In the genomic region with DNA sequence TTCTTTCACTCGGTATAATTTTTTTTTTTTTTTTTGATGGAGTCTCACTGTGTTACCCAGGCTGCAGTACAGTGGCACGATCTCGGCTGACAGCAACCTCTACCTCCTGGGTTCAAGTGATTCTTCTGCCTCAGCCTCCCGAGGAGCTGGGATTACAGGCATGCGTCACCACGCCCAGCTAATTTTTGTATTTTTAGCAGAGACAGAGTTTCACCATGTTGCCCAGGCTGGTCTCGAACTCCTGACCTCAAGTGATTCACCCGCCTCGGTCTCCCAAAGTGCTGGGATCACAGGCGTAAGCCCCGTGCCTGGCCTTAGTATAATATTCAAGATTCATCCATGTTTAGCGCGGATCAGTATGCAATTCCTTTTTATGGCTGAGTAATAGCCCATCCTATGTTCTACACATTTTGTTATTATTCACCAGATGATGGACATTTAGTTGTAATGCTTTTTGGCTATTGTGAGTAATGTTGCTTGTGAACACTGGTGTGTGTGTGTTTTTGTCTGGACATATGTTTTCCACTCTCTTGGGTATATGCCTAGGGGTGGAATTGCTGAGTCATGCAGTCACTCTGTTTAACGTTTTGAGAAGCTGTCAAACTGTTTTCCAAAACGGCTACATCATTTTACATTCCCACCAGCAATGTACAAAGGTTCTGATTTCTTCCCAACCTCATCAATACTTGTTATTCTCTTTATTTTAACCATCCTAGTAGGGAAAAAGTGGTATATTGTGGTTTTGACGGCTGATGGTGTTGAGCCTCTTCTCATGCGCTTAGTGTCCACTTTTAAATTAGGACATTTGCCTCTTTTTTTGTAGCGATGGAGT, we compare ENCODE assay signal across 1 cellular context.
TF ChIP-seq lines count a peak whose summit lies in the region.

No MANE protein-coding gene starts in this region.

TF ChIP-seq in K562, 482 proteins besides CTCF, POLR2A, EP300 and RAD21 (continued from another document and continues in another):
- TF ChIP-seq, protein P1, sequence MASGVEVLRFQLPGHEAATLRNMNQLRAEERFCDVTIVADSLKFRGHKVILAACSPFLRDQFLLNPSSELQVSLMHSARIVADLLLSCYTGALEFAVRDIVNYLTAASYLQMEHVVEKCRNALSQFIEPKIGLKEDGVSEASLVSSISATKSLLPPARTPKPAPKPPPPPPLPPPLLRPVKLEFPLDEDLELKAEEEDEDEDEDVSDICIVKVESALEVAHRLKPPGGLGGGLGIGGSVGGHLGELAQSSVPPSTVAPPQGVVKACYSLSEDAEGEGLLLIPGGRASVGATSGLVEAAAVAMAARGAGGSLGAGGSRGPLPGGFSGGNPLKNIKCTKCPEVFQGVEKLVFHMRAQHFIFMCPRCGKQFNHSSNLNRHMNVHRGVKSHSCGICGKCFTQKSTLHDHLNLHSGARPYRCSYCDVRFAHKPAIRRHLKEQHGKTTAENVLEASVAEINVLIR (CRISPR knock-in tag; IDR thresholded peaks at IDR 0.05), result no peak
- no peak; a peak in 2 of 4 replicates for TF ChIP-seq KDM1A (IDR thresholded peaks at IDR 0.05)
- no peak for TF ChIP-seq ZFX (CRISPR knock-in tag; IDR thresholded peaks at IDR 0.05)
- 0 out of 2 replicates have a peak, but pooled peaks have one; percentile 52 for TF ChIP-seq TEAD2 (tag; IDR thresholded peaks at IDR 0.05)
- 0 out of 2 replicates have a peak, but pooled peaks have one; percentile 7 for TF ChIP-seq EP400 (IDR thresholded peaks at IDR 0.05)
- TF ChIP-seq ZKSCAN8 (CRISPR knock-in tag; IDR thresholded peaks at IDR 0.05), result no peak
- no peak for TF ChIP-seq CCNT2 (IDR thresholded peaks at IDR 0.05; ENCODE audit: borderline replicate concordance, extremely low read depth, insufficient read length, low read depth, low read length)
- TF ChIP-seq RBM14 (IDR thresholded peaks at IDR 0.05; ENCODE audit: borderline replicate concordance, insufficient read depth, low read depth, low read length), result no peak
- no peak for TF ChIP-seq ZC3H4 (CRISPR knock-in tag; IDR thresholded peaks at IDR 0.05; ENCODE audit: borderline replicate concordance)
- TF ChIP-seq ZNF3 (CRISPR knock-in tag; IDR thresholded peaks at IDR 0.05), result no peak
- no peak for TF ChIP-seq YBX1 (IDR thresholded peaks at IDR 0.05)
- peak; percentile 28; the same call in 1 of the 2 replicates for TF ChIP-seq MYC (IDR thresholded peaks at IDR 0.05; ENCODE audit: low read depth, low read length)
- TF ChIP-seq MYC (CRISPR knock-in tag; IDR thresholded peaks at IDR 0.05; ENCODE audit: borderline replicate concordance, low read depth), result no peak; the same call in 1 of the 2 replicates
- TF ChIP-seq TEAD1 (CRISPR knock-in tag; IDR thresholded peaks at IDR 0.05), result peak in 1 of 2 experiments; percentile 80; a peak in 2 of 4 replicates
- TF ChIP-seq E2F3 (CRISPR knock-in tag; IDR thresholded peaks at IDR 0.05), result no peak
- TF ChIP-seq, protein P2, sequence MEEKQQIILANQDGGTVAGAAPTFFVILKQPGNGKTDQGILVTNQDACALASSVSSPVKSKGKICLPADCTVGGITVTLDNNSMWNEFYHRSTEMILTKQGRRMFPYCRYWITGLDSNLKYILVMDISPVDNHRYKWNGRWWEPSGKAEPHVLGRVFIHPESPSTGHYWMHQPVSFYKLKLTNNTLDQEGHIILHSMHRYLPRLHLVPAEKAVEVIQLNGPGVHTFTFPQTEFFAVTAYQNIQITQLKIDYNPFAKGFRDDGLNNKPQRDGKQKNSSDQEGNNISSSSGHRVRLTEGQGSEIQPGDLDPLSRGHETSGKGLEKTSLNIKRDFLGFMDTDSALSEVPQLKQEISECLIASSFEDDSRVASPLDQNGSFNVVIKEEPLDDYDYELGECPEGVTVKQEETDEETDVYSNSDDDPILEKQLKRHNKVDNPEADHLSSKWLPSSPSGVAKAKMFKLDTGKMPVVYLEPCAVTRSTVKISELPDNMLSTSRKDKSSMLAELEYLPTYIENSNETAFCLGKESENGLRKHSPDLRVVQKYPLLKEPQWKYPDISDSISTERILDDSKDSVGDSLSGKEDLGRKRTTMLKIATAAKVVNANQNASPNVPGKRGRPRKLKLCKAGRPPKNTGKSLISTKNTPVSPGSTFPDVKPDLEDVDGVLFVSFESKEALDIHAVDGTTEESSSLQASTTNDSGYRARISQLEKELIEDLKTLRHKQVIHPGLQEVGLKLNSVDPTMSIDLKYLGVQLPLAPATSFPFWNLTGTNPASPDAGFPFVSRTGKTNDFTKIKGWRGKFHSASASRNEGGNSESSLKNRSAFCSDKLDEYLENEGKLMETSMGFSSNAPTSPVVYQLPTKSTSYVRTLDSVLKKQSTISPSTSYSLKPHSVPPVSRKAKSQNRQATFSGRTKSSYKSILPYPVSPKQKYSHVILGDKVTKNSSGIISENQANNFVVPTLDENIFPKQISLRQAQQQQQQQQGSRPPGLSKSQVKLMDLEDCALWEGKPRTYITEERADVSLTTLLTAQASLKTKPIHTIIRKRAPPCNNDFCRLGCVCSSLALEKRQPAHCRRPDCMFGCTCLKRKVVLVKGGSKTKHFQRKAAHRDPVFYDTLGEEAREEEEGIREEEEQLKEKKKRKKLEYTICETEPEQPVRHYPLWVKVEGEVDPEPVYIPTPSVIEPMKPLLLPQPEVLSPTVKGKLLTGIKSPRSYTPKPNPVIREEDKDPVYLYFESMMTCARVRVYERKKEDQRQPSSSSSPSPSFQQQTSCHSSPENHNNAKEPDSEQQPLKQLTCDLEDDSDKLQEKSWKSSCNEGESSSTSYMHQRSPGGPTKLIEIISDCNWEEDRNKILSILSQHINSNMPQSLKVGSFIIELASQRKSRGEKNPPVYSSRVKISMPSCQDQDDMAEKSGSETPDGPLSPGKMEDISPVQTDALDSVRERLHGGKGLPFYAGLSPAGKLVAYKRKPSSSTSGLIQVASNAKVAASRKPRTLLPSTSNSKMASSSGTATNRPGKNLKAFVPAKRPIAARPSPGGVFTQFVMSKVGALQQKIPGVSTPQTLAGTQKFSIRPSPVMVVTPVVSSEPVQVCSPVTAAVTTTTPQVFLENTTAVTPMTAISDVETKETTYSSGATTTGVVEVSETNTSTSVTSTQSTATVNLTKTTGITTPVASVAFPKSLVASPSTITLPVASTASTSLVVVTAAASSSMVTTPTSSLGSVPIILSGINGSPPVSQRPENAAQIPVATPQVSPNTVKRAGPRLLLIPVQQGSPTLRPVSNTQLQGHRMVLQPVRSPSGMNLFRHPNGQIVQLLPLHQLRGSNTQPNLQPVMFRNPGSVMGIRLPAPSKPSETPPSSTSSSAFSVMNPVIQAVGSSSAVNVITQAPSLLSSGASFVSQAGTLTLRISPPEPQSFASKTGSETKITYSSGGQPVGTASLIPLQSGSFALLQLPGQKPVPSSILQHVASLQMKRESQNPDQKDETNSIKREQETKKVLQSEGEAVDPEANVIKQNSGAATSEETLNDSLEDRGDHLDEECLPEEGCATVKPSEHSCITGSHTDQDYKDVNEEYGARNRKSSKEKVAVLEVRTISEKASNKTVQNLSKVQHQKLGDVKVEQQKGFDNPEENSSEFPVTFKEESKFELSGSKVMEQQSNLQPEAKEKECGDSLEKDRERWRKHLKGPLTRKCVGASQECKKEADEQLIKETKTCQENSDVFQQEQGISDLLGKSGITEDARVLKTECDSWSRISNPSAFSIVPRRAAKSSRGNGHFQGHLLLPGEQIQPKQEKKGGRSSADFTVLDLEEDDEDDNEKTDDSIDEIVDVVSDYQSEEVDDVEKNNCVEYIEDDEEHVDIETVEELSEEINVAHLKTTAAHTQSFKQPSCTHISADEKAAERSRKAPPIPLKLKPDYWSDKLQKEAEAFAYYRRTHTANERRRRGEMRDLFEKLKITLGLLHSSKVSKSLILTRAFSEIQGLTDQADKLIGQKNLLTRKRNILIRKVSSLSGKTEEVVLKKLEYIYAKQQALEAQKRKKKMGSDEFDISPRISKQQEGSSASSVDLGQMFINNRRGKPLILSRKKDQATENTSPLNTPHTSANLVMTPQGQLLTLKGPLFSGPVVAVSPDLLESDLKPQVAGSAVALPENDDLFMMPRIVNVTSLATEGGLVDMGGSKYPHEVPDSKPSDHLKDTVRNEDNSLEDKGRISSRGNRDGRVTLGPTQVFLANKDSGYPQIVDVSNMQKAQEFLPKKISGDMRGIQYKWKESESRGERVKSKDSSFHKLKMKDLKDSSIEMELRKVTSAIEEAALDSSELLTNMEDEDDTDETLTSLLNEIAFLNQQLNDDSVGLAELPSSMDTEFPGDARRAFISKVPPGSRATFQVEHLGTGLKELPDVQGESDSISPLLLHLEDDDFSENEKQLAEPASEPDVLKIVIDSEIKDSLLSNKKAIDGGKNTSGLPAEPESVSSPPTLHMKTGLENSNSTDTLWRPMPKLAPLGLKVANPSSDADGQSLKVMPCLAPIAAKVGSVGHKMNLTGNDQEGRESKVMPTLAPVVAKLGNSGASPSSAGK (IDR thresholded peaks at IDR 0.05), result peak; percentile 55
- no peak for TF ChIP-seq ZNF408 (CRISPR knock-in tag; IDR thresholded peaks at IDR 0.05; ENCODE audit: low read depth)
- no peak for TF ChIP-seq TAF9B (IDR thresholded peaks at IDR 0.05; ENCODE audit: partially characterized antibody)
- TF ChIP-seq THRAP3 (IDR thresholded peaks at IDR 0.05; ENCODE audit: borderline replicate concordance), result no peak
- no peak for TF ChIP-seq CCAR2 (IDR thresholded peaks at IDR 0.05; ENCODE audit: low read depth, low read length)
- TF ChIP-seq, protein P3, sequence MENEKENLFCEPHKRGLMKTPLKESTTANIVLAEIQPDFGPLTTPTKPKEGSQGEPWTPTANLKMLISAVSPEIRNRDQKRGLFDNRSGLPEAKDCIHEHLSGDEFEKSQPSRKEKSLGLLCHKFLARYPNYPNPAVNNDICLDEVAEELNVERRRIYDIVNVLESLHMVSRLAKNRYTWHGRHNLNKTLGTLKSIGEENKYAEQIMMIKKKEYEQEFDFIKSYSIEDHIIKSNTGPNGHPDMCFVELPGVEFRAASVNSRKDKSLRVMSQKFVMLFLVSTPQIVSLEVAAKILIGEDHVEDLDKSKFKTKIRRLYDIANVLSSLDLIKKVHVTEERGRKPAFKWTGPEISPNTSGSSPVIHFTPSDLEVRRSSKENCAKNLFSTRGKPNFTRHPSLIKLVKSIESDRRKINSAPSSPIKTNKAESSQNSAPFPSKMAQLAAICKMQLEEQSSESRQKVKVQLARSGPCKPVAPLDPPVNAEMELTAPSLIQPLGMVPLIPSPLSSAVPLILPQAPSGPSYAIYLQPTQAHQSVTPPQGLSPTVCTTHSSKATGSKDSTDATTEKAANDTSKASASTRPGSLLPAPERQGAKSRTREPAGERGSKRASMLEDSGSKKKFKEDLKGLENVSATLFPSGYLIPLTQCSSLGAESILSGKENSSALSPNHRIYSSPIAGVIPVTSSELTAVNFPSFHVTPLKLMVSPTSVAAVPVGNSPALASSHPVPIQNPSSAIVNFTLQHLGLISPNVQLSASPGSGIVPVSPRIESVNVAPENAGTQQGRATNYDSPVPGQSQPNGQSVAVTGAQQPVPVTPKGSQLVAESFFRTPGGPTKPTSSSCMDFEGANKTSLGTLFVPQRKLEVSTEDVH (IDR thresholded peaks at IDR 0.05; ENCODE audit: low read depth, partially characterized antibody), result no peak
- no peak for TF ChIP-seq PURB (CRISPR knock-in tag; IDR thresholded peaks at IDR 0.05; ENCODE audit: low read depth)
- peak; percentile 32; the same call in 1 of the 2 replicates for TF ChIP-seq ZNF175 (CRISPR knock-in tag; IDR thresholded peaks at IDR 0.05; ENCODE audit: low read depth)
- TF ChIP-seq, protein P4, sequence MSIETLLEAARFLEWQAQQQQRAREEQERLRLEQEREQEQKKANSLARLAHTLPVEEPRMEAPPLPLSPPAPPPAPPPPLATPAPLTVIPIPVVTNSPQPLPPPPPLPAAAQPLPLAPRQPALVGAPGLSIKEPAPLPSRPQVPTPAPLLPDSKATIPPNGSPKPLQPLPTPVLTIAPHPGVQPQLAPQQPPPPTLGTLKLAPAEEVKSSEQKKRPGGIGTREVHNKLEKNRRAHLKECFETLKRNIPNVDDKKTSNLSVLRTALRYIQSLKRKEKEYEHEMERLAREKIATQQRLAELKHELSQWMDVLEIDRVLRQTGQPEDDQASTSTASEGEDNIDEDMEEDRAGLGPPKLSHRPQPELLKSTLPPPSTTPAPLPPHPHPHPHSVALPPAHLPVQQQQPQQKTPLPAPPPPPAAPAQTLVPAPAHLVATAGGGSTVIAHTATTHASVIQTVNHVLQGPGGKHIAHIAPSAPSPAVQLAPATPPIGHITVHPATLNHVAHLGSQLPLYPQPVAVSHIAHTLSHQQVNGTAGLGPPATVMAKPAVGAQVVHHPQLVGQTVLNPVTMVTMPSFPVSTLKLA (conservative IDR thresholded peaks at IDR 0.05), result peak in 1 of 2 experiments; percentile 34; a peak in 1 of 4 replicates
- TF ChIP-seq, protein P5, sequence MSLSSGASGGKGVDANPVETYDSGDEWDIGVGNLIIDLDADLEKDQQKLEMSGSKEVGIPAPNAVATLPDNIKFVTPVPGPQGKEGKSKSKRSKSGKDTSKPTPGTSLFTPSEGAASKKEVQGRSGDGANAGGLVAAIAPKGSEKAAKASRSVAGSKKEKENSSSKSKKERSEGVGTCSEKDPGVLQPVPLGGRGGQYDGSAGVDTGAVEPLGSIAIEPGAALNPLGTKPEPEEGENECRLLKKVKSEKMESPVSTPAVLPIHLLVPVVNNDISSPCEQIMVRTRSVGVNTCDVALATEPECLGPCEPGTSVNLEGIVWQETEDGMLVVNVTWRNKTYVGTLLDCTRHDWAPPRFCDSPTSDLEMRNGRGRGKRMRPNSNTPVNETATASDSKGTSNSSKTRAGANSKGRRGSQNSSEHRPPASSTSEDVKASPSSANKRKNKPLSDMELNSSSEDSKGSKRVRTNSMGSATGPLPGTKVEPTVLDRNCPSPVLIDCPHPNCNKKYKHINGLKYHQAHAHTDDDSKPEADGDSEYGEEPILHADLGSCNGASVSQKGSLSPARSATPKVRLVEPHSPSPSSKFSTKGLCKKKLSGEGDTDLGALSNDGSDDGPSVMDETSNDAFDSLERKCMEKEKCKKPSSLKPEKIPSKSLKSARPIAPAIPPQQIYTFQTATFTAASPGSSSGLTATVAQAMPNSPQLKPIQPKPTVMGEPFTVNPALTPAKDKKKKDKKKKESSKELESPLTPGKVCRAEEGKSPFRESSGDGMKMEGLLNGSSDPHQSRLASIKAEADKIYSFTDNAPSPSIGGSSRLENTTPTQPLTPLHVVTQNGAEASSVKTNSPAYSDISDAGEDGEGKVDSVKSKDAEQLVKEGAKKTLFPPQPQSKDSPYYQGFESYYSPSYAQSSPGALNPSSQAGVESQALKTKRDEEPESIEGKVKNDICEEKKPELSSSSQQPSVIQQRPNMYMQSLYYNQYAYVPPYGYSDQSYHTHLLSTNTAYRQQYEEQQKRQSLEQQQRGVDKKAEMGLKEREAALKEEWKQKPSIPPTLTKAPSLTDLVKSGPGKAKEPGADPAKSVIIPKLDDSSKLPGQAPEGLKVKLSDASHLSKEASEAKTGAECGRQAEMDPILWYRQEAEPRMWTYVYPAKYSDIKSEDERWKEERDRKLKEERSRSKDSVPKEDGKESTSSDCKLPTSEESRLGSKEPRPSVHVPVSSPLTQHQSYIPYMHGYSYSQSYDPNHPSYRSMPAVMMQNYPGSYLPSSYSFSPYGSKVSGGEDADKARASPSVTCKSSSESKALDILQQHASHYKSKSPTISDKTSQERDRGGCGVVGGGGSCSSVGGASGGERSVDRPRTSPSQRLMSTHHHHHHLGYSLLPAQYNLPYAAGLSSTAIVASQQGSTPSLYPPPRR (CRISPR knock-in tag; IDR thresholded peaks at IDR 0.05; ENCODE audit: borderline replicate concordance), result no peak
- TF ChIP-seq MCM5 (IDR thresholded peaks at IDR 0.05; ENCODE audit: low read depth), result no peak
